Comparison of ENCODE assay signal across 1 cellular context in genomic region chr1:208868554-208868953, GRCh38.
TF ChIP-seq lines count a peak whose summit lies in the region.

No MANE protein-coding gene starts in this region.

TF ChIP-seq in WTC11, 78 proteins besides CTCF, POLR2A, EP300 and RAD21 (continued from another document):
- TF ChIP-seq ATF6 (CRISPR knock-in tag; IDR thresholded peaks at IDR 0.05) (no peak), ATF3 (CRISPR knock-in tag; conservative IDR thresholded peaks at IDR 0.05) (no peak)
TF ChIP-seq in WTC11: peak in this region for 0.
